ENCODE assay signal across 17 cellular contexts in genomic region chr6:83442752-83443151, GRCh38. TPM values are rescaled to one million over a fixed set of nuclear protein-coding genes. Genes with fewer than 3 reads are reported as not detected.
A peak's percentile ranks its signal among the peaks of the same experiment; 100 is the strongest.
DNase-seq lines count a peak whose midpoint lies in the region; ATAC-seq, FAIRE-seq and TF ChIP-seq lines count a peak whose summit lies in the region.
"Had no signal": no experiment of that assay in that cellular context is flagged by ENCODE, and none has a peak within 500 bp of the region (broad histone marks: within the 10 kb centered on the region; RNA-seq: fewer than 3 reads in every experiment).

No MANE protein-coding gene starts in this region.

- no peaks in the 10 kb centered on the region for H3K79me2 ChIP-seq in H1 (ENCODE audit: control insufficient read depth in 1 of 2, insufficient read depth in 2 of 2, low read length in 2 of 2)

- no peak overlapping the region for H3K9ac ChIP-seq in H1 (replicated peaks in 1 of 4; ENCODE audit: extremely low read depth in 1 of 4, low read depth in 3 of 4, low read length in 3 of 4)

- H3K9me3 ChIP-seq in H1 (ENCODE audit: insufficient read depth in 2 of 2, low read depth in 1 of 2, low read length in 1 of 2): no peaks in the 10 kb centered on the region
- H3K9me3 ChIP-seq: breast epithelium, tibial artery had no signal

- WGBS in H1 (ENCODE audit: extremely low coverage in 1 of 2, insufficient coverage in 1 of 2, insufficient read length in 1 of 2, insufficient replicate concordance in 2 of 2, low coverage in 1 of 2, low lambda C conversion rate in 2 of 2, missing lambda C conversion rate in 1 of 2), 2 experiments: 82% methylated on average over 2 of the region's 2 CpGs; no CpG with 5 or more reads in 1 of the 2 experiments

- H4K20me1 ChIP-seq in H1 (replicated peaks in 1 of 2; ENCODE audit: control insufficient read depth in 1 of 2, insufficient read depth in 2 of 2, low read length in 2 of 2): no peaks in the 10 kb centered on the region

- no peaks in the 10 kb centered on the region for H3K27me3 ChIP-seq in H1 (replicated peaks in 1 of 4; ENCODE audit: control insufficient read depth in 3 of 4, extremely low read depth in 1 of 4, insufficient read depth in 3 of 4, low read length in 3 of 4)
- H3K27me3 ChIP-seq: breast epithelium, tibial artery had no signal

- H2AFZ ChIP-seq in H1 (ENCODE audit: low read length): peak overlapping the region; percentile 37; the same call in 1 of the 2 replicates

- H2BK5ac ChIP-seq in H1 (ENCODE audit: low read depth, low read length): no peak overlapping the region

- TF ChIP-seq POLR2A in H1 (IDR thresholded peaks at IDR 0.05; ENCODE audit: control extremely low read depth in 1 of 2, low read depth in 2 of 2, low read length in 2 of 2): no peak

- H3K4me2 ChIP-seq in H1 (ENCODE audit: insufficient read depth in 1 of 2, low read depth in 2 of 2, low read length in 2 of 2): no peak overlapping the region

- no peak overlapping the region for H3K4me3 Mint-ChIP-seq in activated T-helper 1 cell treated with anti-CD3 and anti-CD28 coated beads, Interleukin-12 subunit alpha, Interleukin-12 subunit beta, Interleukin-2, Interleukin-4 antibody, amounts not matched to agents 30 ng/mL and 10 ng/mL and 1 ng/mL, durations not matched to agents 14 hours and 24 hours and 36 hours
- H3K4me3 Mint-ChIP-seq in activated T-helper 2 cell treated with anti-CD3 and anti-CD28 coated beads, Interferon-gamma antibody, Interleukin-2, Interleukin-4, amounts not matched to agents 10 μg/mL and 5 μg/mL and 100 μg/mL, durations not matched to agents 14 hours and 24 hours and 36 hours (ENCODE audit: low read depth): no peak overlapping the region
- H3K4me3 Mint-ChIP-seq: activated T-cell treated with anti-CD3 and anti-CD28 coated beads, Interleukin-2, amount 50 U/mL, for 4 hours; naive thymus-derived CD4-positive, alpha-beta T cell had no signal

- H3K14ac ChIP-seq in H1 (ENCODE audit: insufficient read length): no peak overlapping the region

- H2BK15ac ChIP-seq in H1 (ENCODE audit: low read length): no peak overlapping the region

- H2BK120ac ChIP-seq in H1 (replicated peaks; ENCODE audit: low read depth, low read length): no peak overlapping the region

- CTCF ChIA-PET in H1 (lab: Charles Lee; ENCODE audit: partially characterized antibody): interaction anchor here (0.9 to 1.2 kb wide), 2 partner anchors 10 to 68 kb away, joined by 3 read pairs; no protein-coding TSS in a partner anchor

- no peak overlapping the region for H4K91ac ChIP-seq in H1 (replicated peaks; ENCODE audit: insufficient read length, low read length)

- H2BK12ac ChIP-seq in H1 (ENCODE audit: low read depth, low read length): no peak overlapping the region

- H3K4ac ChIP-seq in H1 (replicated peaks; ENCODE audit: insufficient read length, low read depth, low read length): no peak overlapping the region

- TF ChIP-seq CTCF in H1 (IDR thresholded peaks at IDR 0.05; ENCODE audit: control extremely low read depth in 1 of 3, insufficient read depth in 1 of 3, low read depth in 1 of 3, low read length in 3 of 3): no peak

- no peak overlapping the region for H4K5ac ChIP-seq in H1 (ENCODE audit: insufficient read length, low read depth, low read length)

- no peak overlapping the region for H3K18ac ChIP-seq in H1 (ENCODE audit: extremely low read depth, low read length)

- no peak overlapping the region for H3K56ac ChIP-seq in H1 (replicated peaks; ENCODE audit: insufficient read length, low read depth, low read length)

- H2AK5ac ChIP-seq in H1 (ENCODE audit: low read depth, low read length): no peak overlapping the region

- no peak overlapping the region for H3K27ac Mint-ChIP-seq in activated T-helper 1 cell treated with anti-CD3 and anti-CD28 coated beads, Interleukin-12 subunit alpha, Interleukin-12 subunit beta, Interleukin-2, Interleukin-4 antibody, amounts not matched to agents 30 ng/mL and 10 ng/mL and 1 ng/mL, durations not matched to agents 14 hours and 24 hours and 36 hours
- no peak overlapping the region for H3K27ac Mint-ChIP-seq in activated T-helper 2 cell treated with anti-CD3 and anti-CD28 coated beads, Interferon-gamma antibody, Interleukin-2, Interleukin-4, amounts not matched to agents 10 μg/mL and 5 μg/mL and 100 μg/mL, durations not matched to agents 14 hours and 24 hours and 36 hours
- H3K27ac Mint-ChIP-seq: naive thymus-derived CD4-positive, alpha-beta T cell had no signal

- H3K27ac ChIP-seq in H1 (ENCODE audit: low read depth, low read length): no peak overlapping the region
- H3K27ac ChIP-seq: breast epithelium, RWPE1, tibial artery had no signal

- POLR2A ChIA-PET in H1 (lab: Charles Lee; ENCODE audit: partially characterized antibody): interaction anchor here (0.6 to 0.7 kb wide), 2 partner anchors 11 to 15 kb away, joined by 3 read pairs; no protein-coding TSS in a partner anchor

- TF ChIP-seq EP300 in H1 (IDR thresholded peaks at IDR 0.05; ENCODE audit: borderline replicate concordance in 1 of 2, low read depth in 2 of 2, low read length in 2 of 2): no peak

- intact Hi-C loops in activated T-helper 1 cell treated with anti-CD3 and anti-CD28 coated beads, Interleukin-12 subunit alpha, Interleukin-12 subunit beta, Interleukin-2, Interleukin-4 antibody, amounts not matched to agents 30 ng/mL and 10 ng/mL and 1 ng/mL, durations not matched to agents 14 hours and 24 hours and 36 hours (cut with micrococcal nuclease): no loop called here
- intact Hi-C loops in activated T-helper 2 cell treated with anti-CD3 and anti-CD28 coated beads, Interferon-gamma antibody, Interleukin-2, Interleukin-4, amounts not matched to agents 10 μg/mL and 5 μg/mL and 100 μg/mL, durations not matched to agents 14 hours and 24 hours and 36 hours (cut with micrococcal nuclease): no loop called here

- DNase-seq in HK-2 (ENCODE audit: unreplicated experiment) (peak; percentile 8), OCI-M2 (lab: John Stamatoyannopoulos, UW; ENCODE audit: unreplicated experiment) (peak; percentile 85), H1 (ENCODE audit: low read depth in 1 of 2, low spot score in 2 of 2) (no peak), renal cortical epithelial cell (ENCODE audit: low read depth) (peak; percentile 92), NCI-H510A treated with DMSO at 0.1 percent for 48 hours (lab: John Stamatoyannopoulos, UW) (no peak)
- no peak for DNase-seq in activated T-helper 1 cell treated with anti-CD3 and anti-CD28 coated beads, Interleukin-12 subunit alpha, Interleukin-12 subunit beta, Interleukin-2, Interleukin-4 antibody, amounts not matched to agents 30 ng/mL and 10 ng/mL and 1 ng/mL, durations not matched to agents 14 hours and 24 hours and 36 hours (ENCODE audit: low spot score)
- no peak for DNase-seq in activated T-helper 2 cell treated with anti-CD3 and anti-CD28 coated beads, Interferon-gamma antibody, Interleukin-2, Interleukin-4, amounts not matched to agents 10 μg/mL and 5 μg/mL and 100 μg/mL, durations not matched to agents 14 hours and 24 hours and 36 hours (ENCODE audit: low spot score)
- DNase-seq: activated CD4-positive, CD25-positive, alpha-beta regulatory T cell; activated T-cell treated with anti-CD3 and anti-CD28 coated beads, Interleukin-2, amount 50 U/mL, for 4 hours; DMS 273 treated with DMSO at 0.1 percent for 48 hours; naive thymus-derived CD4-positive, alpha-beta T cell; small intestine; tibial artery had no signal

- H4K8ac ChIP-seq in H1 (ENCODE audit: extremely low read depth, insufficient read depth, low read length): no peak overlapping the region

- no peak for TF ChIP-seq RAD21 in H1 (IDR thresholded peaks at IDR 0.05 in 1 of 2, conservative IDR thresholded peaks at IDR 0.05 in 1 of 2; ENCODE audit: low read depth in 2 of 2, low read length in 2 of 2)

- H3K36me3 Mint-ChIP-seq in activated T-helper 1 cell treated with anti-CD3 and anti-CD28 coated beads, Interleukin-12 subunit alpha, Interleukin-12 subunit beta, Interleukin-2, Interleukin-4 antibody, amounts not matched to agents 30 ng/mL and 10 ng/mL and 1 ng/mL, durations not matched to agents 14 hours and 24 hours and 36 hours (ENCODE audit: low read depth): no peaks in the 10 kb centered on the region
- no peaks in the 10 kb centered on the region for H3K36me3 Mint-ChIP-seq in activated T-helper 2 cell treated with anti-CD3 and anti-CD28 coated beads, Interferon-gamma antibody, Interleukin-2, Interleukin-4, amounts not matched to agents 10 μg/mL and 5 μg/mL and 100 μg/mL, durations not matched to agents 14 hours and 24 hours and 36 hours (ENCODE audit: low read depth)
- H3K36me3 Mint-ChIP-seq: naive thymus-derived CD4-positive, alpha-beta T cell had no signal

- H3K23me2 ChIP-seq in H1 (ENCODE audit: low read depth, low read length): no peaks in the 10 kb centered on the region

- H3K4me3 ChIP-seq in H1 (ENCODE audit: extremely low read depth in 1 of 4, insufficient read depth in 2 of 4, low read depth in 3 of 4, low read length in 4 of 4): no peak overlapping the region
- H3K4me3 ChIP-seq: breast epithelium, GM12878, tibial artery had no signal

- no peaks in the 10 kb centered on the region for H3K79me1 ChIP-seq in H1 (ENCODE audit: low read depth, low read length)

- H3K4me1 ChIP-seq in H1 (replicated peaks in 1 of 4; ENCODE audit: control insufficient read depth in 3 of 4, insufficient read depth in 4 of 4, low read length in 3 of 4): peaks cover 0 to 5% (median 2%) of the 10 kb centered on the region in 4 experiments; a peak in 3 of 7 replicates
- H3K4me1 ChIP-seq: breast epithelium, tibial artery had no signal

- H3K36me3 ChIP-seq in H1 (ENCODE audit: control insufficient read depth in 2 of 4, insufficient read depth in 4 of 4, low read length in 3 of 4): no peaks in the 10 kb centered on the region
- H3K36me3 ChIP-seq: breast epithelium, tibial artery had no signal

- no peaks in the 10 kb centered on the region for H3K9me3 Mint-ChIP-seq in activated T-helper 1 cell treated with anti-CD3 and anti-CD28 coated beads, Interleukin-12 subunit alpha, Interleukin-12 subunit beta, Interleukin-2, Interleukin-4 antibody, amounts not matched to agents 30 ng/mL and 10 ng/mL and 1 ng/mL, durations not matched to agents 14 hours and 24 hours and 36 hours
- H3K9me3 Mint-ChIP-seq in activated T-helper 2 cell treated with anti-CD3 and anti-CD28 coated beads, Interferon-gamma antibody, Interleukin-2, Interleukin-4, amounts not matched to agents 10 μg/mL and 5 μg/mL and 100 μg/mL, durations not matched to agents 14 hours and 24 hours and 36 hours: no peaks in the 10 kb centered on the region
- H3K9me3 Mint-ChIP-seq: activated T-cell treated with anti-CD3 and anti-CD28 coated beads, Interleukin-2, amount 50 U/mL, for 4 hours had no signal

- H3K23ac ChIP-seq in H1 (ENCODE audit: insufficient read length): no peak overlapping the region

- ATAC-seq in HG02610 (IDR thresholded peaks at IDR 0.05; ENCODE audit: unreplicated experiment): no peak
- ATAC-seq: activated T-cell treated with anti-CD3 and anti-CD28 coated beads, Interleukin-2, amount 50 U/mL, for 4 hours; GM12878; naive thymus-derived CD4-positive, alpha-beta T cell had no signal

- no peaks in the 10 kb centered on the region for H3K27me3 Mint-ChIP-seq in activated T-helper 1 cell treated with anti-CD3 and anti-CD28 coated beads, Interleukin-12 subunit alpha, Interleukin-12 subunit beta, Interleukin-2, Interleukin-4 antibody, amounts not matched to agents 30 ng/mL and 10 ng/mL and 1 ng/mL, durations not matched to agents 14 hours and 24 hours and 36 hours (ENCODE audit: insufficient read depth)
- H3K27me3 Mint-ChIP-seq in activated T-helper 2 cell treated with anti-CD3 and anti-CD28 coated beads, Interferon-gamma antibody, Interleukin-2, Interleukin-4, amounts not matched to agents 10 μg/mL and 5 μg/mL and 100 μg/mL, durations not matched to agents 14 hours and 24 hours and 36 hours (ENCODE audit: low read depth): no peaks in the 10 kb centered on the region

- FAIRE-seq in H1 (lab: Jason Lieb, UNC): no peak
- FAIRE-seq: GM12878, small intestine had no signal

- no peaks in the 10 kb centered on the region for H3K4me1 Mint-ChIP-seq in activated T-helper 1 cell treated with anti-CD3 and anti-CD28 coated beads, Interleukin-12 subunit alpha, Interleukin-12 subunit beta, Interleukin-2, Interleukin-4 antibody, amounts not matched to agents 30 ng/mL and 10 ng/mL and 1 ng/mL, durations not matched to agents 14 hours and 24 hours and 36 hours (ENCODE audit: low read depth)
- no peaks in the 10 kb centered on the region for H3K4me1 Mint-ChIP-seq in activated T-helper 2 cell treated with anti-CD3 and anti-CD28 coated beads, Interferon-gamma antibody, Interleukin-2, Interleukin-4, amounts not matched to agents 10 μg/mL and 5 μg/mL and 100 μg/mL, durations not matched to agents 14 hours and 24 hours and 36 hours (ENCODE audit: low read depth)

- H2BK20ac ChIP-seq in H1 (ENCODE audit: low read length): no peak overlapping the region

RNA-seq across cellular contexts. Expression of gene ME1, which starts 11.9 kb away (rescaled TPM):
- 3.9 and 4.2 TPM in 2 replicates for total RNA-seq in H1 (2021; fragmentation: NEBNext Ultra II Directional; extraction: Animal tissue kit (Norgen Biotek cat#: 25700))
- polyA plus RNA-seq in H1 (2011; rRNA removed): 0.69 and 1.3 TPM in 2 replicates
- 1.0 TPM for polyA plus RNA-seq in H1 (2011; cell fraction: cytosol; rRNA removed)
- polyA plus RNA-seq in H1 (2011; cell fraction: nucleus; rRNA removed): 0.74 TPM
- polyA plus RNA-seq in H1 (2012, experiment 1 of 2): 2.7 to 3.2 TPM (median 2.8 TPM) in 4 replicates
- 0.70 TPM for polyA plus RNA-seq in H1 (2012, experiment 2 of 2)
- 4.2 TPM for polyA plus RNA-seq in H1 (2013, experiment 1 of 2)
- polyA plus RNA-seq in H1 (2013, experiment 2 of 2): 4.2 TPM
- polyA minus RNA-seq in H1 (2011; rRNA and poly(A)+ RNA removed): 1.9 and 2.3 TPM in 2 replicates
- polyA minus RNA-seq in H1 (2011; cell fraction: cytosol; rRNA and poly(A)+ RNA removed): 1.4 TPM
- 4.0 TPM for polyA minus RNA-seq in H1 (2011; cell fraction: nucleus; rRNA and poly(A)+ RNA removed)
- total RNA-seq in renal cortical epithelial cell: 21.7 and 45.3 TPM in 2 replicates
- not detected in 2 replicates for total RNA-seq in activated T-helper 1 cell treated with anti-CD3 and anti-CD28 coated beads, Interleukin-12 subunit alpha, Interleukin-12 subunit beta, Interleukin-2, Interleukin-4 antibody, amounts not matched to agents 30 ng/mL and 10 ng/mL and 1 ng/mL, durations not matched to agents 14 hours and 24 hours and 36 hours
- 0.05 TPM in 1 of 2 replicates, not detected in the other for total RNA-seq in activated T-helper 2 cell treated with anti-CD3 and anti-CD28 coated beads, Interferon-gamma antibody, Interleukin-2, Interleukin-4, amounts not matched to agents 10 μg/mL and 5 μg/mL and 100 μg/mL, durations not matched to agents 14 hours and 24 hours and 36 hours
- polyA plus RNA-seq: naive thymus-derived CD4-positive, alpha-beta T cell had no signal

Comparison
In these comparisons a context has a peak if more than half of its experiments do, and no peak if none do; other contexts are left out.
1. DNase-seq: peak in HK-2 (single experiment), OCI-M2 (single experiment) and renal cortical epithelial cell (single experiment); none in H1 (0 of 2), activated T-helper 1 cell treated with anti-CD3 and anti-CD28 coated beads, Interleukin-12 subunit alpha, Interleukin-12 subunit beta, Interleukin-2, Interleukin-4 antibody, amounts not matched to agents 30 ng/mL and 10 ng/mL and 1 ng/mL, durations not matched to agents 14 hours and 24 hours and 36 hours (single experiment), NCI-H510A treated with DMSO at 0.1 percent for 48 hours (single experiment) and activated T-helper 2 cell treated with anti-CD3 and anti-CD28 coated beads, Interferon-gamma antibody, Interleukin-2, Interleukin-4, amounts not matched to agents 10 μg/mL and 5 μg/mL and 100 μg/mL, durations not matched to agents 14 hours and 24 hours and 36 hours (single experiment).